In the genomic region with DNA sequence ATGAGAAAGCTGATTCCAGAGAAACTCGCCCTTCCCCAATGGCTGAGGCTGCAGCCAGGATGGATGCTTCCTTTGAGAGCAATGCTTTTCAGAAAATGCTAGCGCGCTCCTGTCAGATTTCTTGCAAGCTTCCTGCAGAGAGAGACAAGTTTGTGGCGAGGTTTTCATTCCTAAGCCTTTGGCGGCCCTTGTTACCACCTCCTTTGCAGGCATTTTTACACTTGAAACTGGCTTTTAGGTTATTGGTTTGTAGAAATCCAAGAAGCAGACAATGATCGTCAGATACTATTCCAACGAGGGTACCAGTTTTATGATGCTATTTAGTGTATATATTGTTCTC, we compare ENCODE assay signal across 11 cellular contexts. TPM values are rescaled to one million over a fixed set of nuclear protein-coding genes. Genes with fewer than 3 reads are reported as not detected.
DNase-seq lines count a peak whose midpoint lies in the region; ATAC-seq and TF ChIP-seq lines count a peak whose summit lies in the region.
"Had no signal": no experiment of that assay in that cellular context is flagged by ENCODE, and none has a peak within 500 bp of the region (broad histone marks: within the 10 kb centered on the region; RNA-seq: fewer than 3 reads in every experiment).

No MANE protein-coding gene starts in this region.

- CTCF ChIA-PET in GM10248 (lab: Yijun Ruan, JAX) = interaction anchor here (1.6 to 3.5 kb wide), 2 partner anchors 36 to 485 kb away, joined by 3 to 19 read pairs; no protein-coding TSS in a partner anchor

- peak overlapping the region; percentile 42 for H3K4me3 ChIP-seq in iPS-18c (ENCODE audit: insufficient read depth, low read depth, low read length)
- H3K4me3 ChIP-seq in suprapubic skin = peak overlapping the region; percentile 51
- H3K4me3 ChIP-seq in BE2C (ENCODE audit: low read depth, low read length) = no peak overlapping the region

- 4% methylated on average over 7 of the region's 7 CpGs for WGBS in suprapubic skin

- peaks cover 19% of the 10 kb centered on the region for H3K4me1 Mint-ChIP-seq in activated T-cell treated with anti-CD3 and anti-CD28 coated beads, Interleukin-2, amount 50 U/mL, for 4 hours (ENCODE audit: low read depth)
- H3K4me1 Mint-ChIP-seq in activated naive CD8-positive, alpha-beta T cell (ENCODE audit: low read depth) = peaks cover 16% of the 10 kb centered on the region

- H3K4me3 Mint-ChIP-seq in activated T-cell treated with anti-CD3 and anti-CD28 coated beads, Interleukin-2, amount 50 U/mL, for 4 hours = peak overlapping the region; percentile 69
- peak overlapping the region; percentile 56 for H3K4me3 Mint-ChIP-seq in activated naive CD8-positive, alpha-beta T cell

- H3K4me1 ChIP-seq in suprapubic skin (peaks cover 24% of the 10 kb centered on the region), BE2C (no peaks in the 10 kb centered on the region)

- no peaks in the 10 kb centered on the region for H3K9me3 Mint-ChIP-seq in activated T-cell treated with anti-CD3 and anti-CD28 coated beads, Interleukin-2, amount 50 U/mL, for 4 hours
- no peaks in the 10 kb centered on the region for H3K9me3 Mint-ChIP-seq in activated naive CD8-positive, alpha-beta T cell (ENCODE audit: low read depth)

- H3K27me3 Mint-ChIP-seq in activated T-cell treated with anti-CD3 and anti-CD28 coated beads, Interleukin-2, amount 50 U/mL, for 4 hours (ENCODE audit: low read depth) = peaks cover 75% of the 10 kb centered on the region
- peaks cover 63% of the 10 kb centered on the region for H3K27me3 Mint-ChIP-seq in activated naive CD8-positive, alpha-beta T cell

- no peak for DNase-seq in activated T-cell treated with anti-CD3 and anti-CD28 coated beads, Interleukin-2, amount 50 U/mL, for 4 hours
- no peak for DNase-seq in activated T-cell treated with anti-CD3 and anti-CD28 coated beads, Interleukin-2, amount 50 U/mL, for 1 hour
- DNase-seq in suprapubic skin (ENCODE audit: low spot score in 2 of 2) = no peak
- DNase-seq in GM10248 (ENCODE audit: extremely low spot score) = no peak
- DNase-seq in BE2C = no peak
- DNase-seq in SW480 (ENCODE audit: low spot score) = no peak

- POLR2A ChIA-PET in GM10248 (lab: Yijun Ruan, JAX) = no interaction called here

- H3K27ac Mint-ChIP-seq in activated naive CD8-positive, alpha-beta T cell = no peak overlapping the region

- H3K9me3 ChIP-seq in iPS-18c (ENCODE audit: control insufficient read depth, insufficient read depth, low read length) = peaks cover 2% of the 10 kb centered on the region
- H3K9me3 ChIP-seq in suprapubic skin = no peaks in the 10 kb centered on the region
- no peaks in the 10 kb centered on the region for H3K9me3 ChIP-seq in BE2C
- H3K9me3 ChIP-seq: neutrophil had no signal

- H3K36me3 ChIP-seq in suprapubic skin (no peaks in the 10 kb centered on the region), BE2C (no peaks in the 10 kb centered on the region)
- H3K36me3 ChIP-seq: neutrophil had no signal

- no peaks in the 10 kb centered on the region for H3K36me3 Mint-ChIP-seq in activated T-cell treated with anti-CD3 and anti-CD28 coated beads, Interleukin-2, amount 50 U/mL, for 4 hours (ENCODE audit: insufficient read depth)
- H3K36me3 Mint-ChIP-seq in activated naive CD8-positive, alpha-beta T cell = no peaks in the 10 kb centered on the region

- TF ChIP-seq EP300 in suprapubic skin (IDR thresholded peaks at IDR 0.05) = no peak

- peaks cover 67% of the 10 kb centered on the region for H3K27me3 ChIP-seq in suprapubic skin
- H3K27me3 ChIP-seq in BE2C = peaks cover 94% of the 10 kb centered on the region

- H3K27ac ChIP-seq in suprapubic skin = no peak overlapping the region
- H3K27ac ChIP-seq: C4-2B, epithelial cell of prostate, neutrophil had no signal

- ATAC-seq in activated T-cell treated with anti-CD3 and anti-CD28 coated beads, Interleukin-2, amount 50 U/mL, for 4 hours = no peak

- TF ChIP-seq POLR2A in suprapubic skin (IDR thresholded peaks at IDR 0.05) = no peak

- TF ChIP-seq CTCF in suprapubic skin (IDR thresholded peaks at IDR 0.05) = no peak
- TF ChIP-seq CTCF in GM10248 (IDR thresholded peaks at IDR 0.05; ENCODE audit: control extremely low read depth, extremely low read depth, low read depth, missing control alignments) = no peak
- no peak for TF ChIP-seq CTCF in BE2C (IDR thresholded peaks at IDR 0.05; ENCODE audit: low read depth, low read length)

RNA-seq across cellular contexts. Expression of gene FNDC1, which starts 1.1 kb away (rescaled TPM):
- under 1 TPM in 1 of 3 donors, not detected in 2; 0.03 TPM for total RNA-seq in activated T-cell treated with anti-CD3 and anti-CD28 coated beads, Interleukin-2, amount 50 U/mL, for 4 hours
- total RNA-seq in suprapubic skin = under 1 TPM in 3 of 4 donors, not detected in 1; 0.13 to 0.89 (median 0.15) TPM
- not detected for polyA plus RNA-seq in BE2C (2012; ENCODE audit: insufficient read depth, insufficient read length, low read depth)
